ENCODE assay signal across 1 cellular context in genomic region chr10:25113231-25114035, GRCh38.
TF ChIP-seq lines count a peak whose summit lies in the region.

No MANE protein-coding gene starts in this region.

TF ChIP-seq in GM23338, 12 proteins besides CTCF, POLR2A, EP300 and RAD21 (continued from another document):
- TF ChIP-seq ZNF462 (CRISPR knock-in tag; IDR thresholded peaks at IDR 0.05) (no peak), ZNF114 (CRISPR knock-in tag; IDR thresholded peaks at IDR 0.05) (no peak), STAT1 (IDR thresholded peaks at IDR 0.05; ENCODE audit: unreplicated experiment) (no peak), ZNF331 (CRISPR knock-in tag; IDR thresholded peaks at IDR 0.05; ENCODE audit: low read depth) (no peak), POLR2AphosphoS5 (IDR thresholded peaks at IDR 0.05; ENCODE audit: low read depth) (no peak)
